ENCODE assay signal across 8 cellular contexts in the genomic region with DNA sequence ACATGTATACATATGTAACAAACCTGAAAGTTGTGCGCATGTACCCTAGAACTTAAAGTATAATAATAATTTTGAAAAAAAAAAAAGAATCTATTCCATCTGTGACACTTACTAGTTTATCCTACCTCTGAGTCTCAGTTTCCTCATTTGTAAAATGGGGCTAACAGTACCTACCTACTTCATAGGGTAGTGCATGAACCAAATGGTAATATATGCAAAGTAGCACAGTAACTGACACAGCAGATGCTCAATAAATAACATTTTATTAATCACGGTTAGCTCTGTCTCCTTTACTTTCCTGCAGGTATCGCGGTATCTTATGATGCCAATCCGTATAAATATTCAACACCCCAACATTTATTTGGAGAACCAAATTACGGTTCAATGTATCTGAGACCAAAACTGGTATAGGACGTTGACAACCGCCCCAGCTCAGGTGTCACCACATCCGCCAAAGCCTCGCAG. TPM values are rescaled to one million over a fixed set of nuclear protein-coding genes. Genes with fewer than 3 reads are reported as not detected.
A peak's percentile ranks its signal among the peaks of the same experiment; 100 is the strongest.
DNase-seq lines count a peak whose midpoint lies in the region; ATAC-seq, FAIRE-seq and TF ChIP-seq lines count a peak whose summit lies in the region.

No MANE protein-coding gene starts in this region.

- no peaks in the 10 kb centered on the region for H3K9me3 Mint-ChIP-seq in astrocyte (ENCODE audit: unreplicated experiment)

- peaks cover 10% of the 10 kb centered on the region for H3K79me1 ChIP-seq in mesendoderm (ENCODE audit: low read length)

- H3K23ac ChIP-seq in mesendoderm (ENCODE audit: low read length) = no peak overlapping the region

- H3K4me1 ChIP-seq in astrocyte (ENCODE audit: insufficient read depth, low read length) = no peaks in the 10 kb centered on the region
- no peaks in the 10 kb centered on the region for H3K4me1 ChIP-seq in mesendoderm (ENCODE audit: control insufficient read depth, low read depth, low read length)

- no peak overlapping the region for H3K18ac ChIP-seq in mesendoderm (ENCODE audit: low read length)

- peak overlapping the region; percentile 98 for H3K27ac Mint-ChIP-seq in astrocyte (ENCODE audit: unreplicated experiment)

- H3K4me3 Mint-ChIP-seq in astrocyte (ENCODE audit: unreplicated experiment) = peak overlapping the region; percentile 94

- no peak overlapping the region for H4K5ac ChIP-seq in mesendoderm (ENCODE audit: low read length)

- H3K9ac ChIP-seq in astrocyte (ENCODE audit: low read length) (peak overlapping the region; percentile 99), mesendoderm (ENCODE audit: low read length) (peak overlapping the region; percentile 95)

- peaks cover 58% of the 10 kb centered on the region for H3K79me2 ChIP-seq in astrocyte (ENCODE audit: insufficient read depth, low read length)
- peaks cover 50% of the 10 kb centered on the region for H3K79me2 ChIP-seq in mesendoderm (ENCODE audit: control insufficient read depth, insufficient read depth, low read length)

- peaks cover 11% of the 10 kb centered on the region for H3K4me1 Mint-ChIP-seq in astrocyte (ENCODE audit: low read depth, unreplicated experiment)

- no peak for FAIRE-seq in astrocyte (lab: Jason Lieb, UNC)

- no peak overlapping the region for H2BK120ac ChIP-seq in mesendoderm (ENCODE audit: low read depth, low read length)

- H3K36me3 Mint-ChIP-seq in astrocyte (ENCODE audit: low read depth, unreplicated experiment) = no peaks in the 10 kb centered on the region

- no peaks in the 10 kb centered on the region for H3K27me3 Mint-ChIP-seq in astrocyte (ENCODE audit: low read depth, unreplicated experiment)

- peak overlapping the region; percentile 97 for H3K56ac ChIP-seq in mesendoderm (ENCODE audit: low read length)

- peak overlapping the region; percentile 80 for H2AFZ ChIP-seq in astrocyte (ENCODE audit: low read depth, low read length)

- peaks cover 45% of the 10 kb centered on the region for H4K20me1 ChIP-seq in astrocyte (ENCODE audit: insufficient read depth, low read length)

- H2BK15ac ChIP-seq in mesendoderm (replicated peaks; ENCODE audit: low read depth) = no peak overlapping the region

- H3K9me3 ChIP-seq in astrocyte (ENCODE audit: insufficient read depth, low read depth, low read length) = no peaks in the 10 kb centered on the region

- H3K27ac ChIP-seq in astrocyte (ENCODE audit: low read depth, low read length) (peak overlapping the region; percentile 95), mesendoderm (ENCODE audit: low read depth, low read length) (no peak overlapping the region)

- H4K8ac ChIP-seq in mesendoderm (ENCODE audit: low read depth, low read length) = no peak overlapping the region

- no peaks in the 10 kb centered on the region for H3K36me3 ChIP-seq in astrocyte (ENCODE audit: insufficient read depth, low read length)
- no peaks in the 10 kb centered on the region for H3K36me3 ChIP-seq in mesendoderm (ENCODE audit: control insufficient read depth, insufficient read depth, low read length)

- no peak overlapping the region for H2AK5ac ChIP-seq in mesendoderm (ENCODE audit: low read length)

- ATAC-seq in GM19025 (IDR thresholded peaks at IDR 0.05; ENCODE audit: low read depth, unreplicated experiment) = peak; percentile 5
- ATAC-seq in HG03378 (IDR thresholded peaks at IDR 0.05; ENCODE audit: unreplicated experiment) = peak; percentile 39
- no peak for ATAC-seq in omental fat pad (ENCODE audit: low FRiP score)
- no peak for ATAC-seq in HG02840 (IDR thresholded peaks at IDR 0.05; ENCODE audit: low FRiP score, unreplicated experiment)

- H2BK5ac ChIP-seq in mesendoderm (ENCODE audit: low read length) = no peak overlapping the region

- H3K4ac ChIP-seq in mesendoderm (ENCODE audit: low read depth, low read length) = no peak overlapping the region

- peak overlapping the region; percentile 83 for H3K4me2 ChIP-seq in astrocyte (ENCODE audit: low read length)
- H3K4me2 ChIP-seq in mesendoderm (ENCODE audit: low read length) = peak overlapping the region; percentile 20

- no CpG with 5 or more reads among the region's 10 CpGs for WGBS in mesendoderm (ENCODE audit: extremely low coverage, insufficient coverage, low lambda C conversion rate)

- TF ChIP-seq CTCF in astrocyte (IDR thresholded peaks at IDR 0.05; ENCODE audit: insufficient read depth, low read depth, low read length) = no peak
- TF ChIP-seq CTCF in omental fat pad (IDR thresholded peaks at IDR 0.05) = no peak

- peak overlapping the region; percentile 85 for H3K4me3 ChIP-seq in astrocyte (ENCODE audit: insufficient read depth, low read depth, low read length)
- H3K4me3 ChIP-seq in mesendoderm (ENCODE audit: low read length) = peak overlapping the region; percentile 94

- DNase-seq in astrocyte (ENCODE audit: low read depth) (no peak), mesendoderm (no peak), omental fat pad (ENCODE audit: low spot score) (no peak), SK-N-DZ (ENCODE audit: low spot score) (no peak)
- no peak for DNase-seq in effector CD8-positive, alpha-beta T cell (lab: John Stamatoyannopoulos, UW)

- no peaks in the 10 kb centered on the region for H3K27me3 ChIP-seq in astrocyte (ENCODE audit: insufficient read depth, low read length)
- H3K27me3 ChIP-seq in mesendoderm (ENCODE audit: insufficient read depth, low read length, poor library complexity) = no peaks in the 10 kb centered on the region

RNA-seq across cellular contexts. Expression of a gene that starts 0.7 kb away (rescaled TPM):
- total RNA-seq in astrocyte = 331 and 359 TPM in 2 replicates
- 212 TPM for polyA plus RNA-seq in mesendoderm (2013, experiment 1 of 2)
- polyA plus RNA-seq in mesendoderm (2013, experiment 2 of 2) = 214 TPM
- total RNA-seq in omental fat pad = 100 to 1,000 TPM; 189 to 372 (median 341) TPM
- 83.2 and 94.4 TPM in 2 replicates for polyA plus RNA-seq in SK-N-DZ (2014; cell fraction: cytosol; rRNA removed)
- 40.0 and 43.1 TPM in 2 replicates for polyA plus RNA-seq in SK-N-DZ (2014; cell fraction: nucleus; rRNA removed)

RNA-seq across cellular contexts. Expression of a gene that starts 48.9 kb away (rescaled TPM):
- total RNA-seq in astrocyte (45.2 and 56.3 TPM in 2 replicates), omental fat pad (10 to 100 TPM; 40.1 to 68.3 (median 54.8) TPM)
- 14.6 TPM for polyA plus RNA-seq in mesendoderm (2013, experiment 1 of 2)
- 12.3 TPM for polyA plus RNA-seq in mesendoderm (2013, experiment 2 of 2)
- polyA plus RNA-seq in SK-N-DZ (2014; cell fraction: cytosol; rRNA removed) = 10.1 and 13.7 TPM in 2 replicates
- polyA plus RNA-seq in SK-N-DZ (2014; cell fraction: nucleus; rRNA removed) = 22.3 and 58.1 TPM in 2 replicates

Comparison
In these comparisons a context has a peak if more than half of its experiments do, and no peak if none do; other contexts are left out.
1. ATAC-seq: peak in GM19025 (single experiment) and HG03378 (single experiment); none in omental fat pad (single experiment) and HG02840 (single experiment).